ENCODE assay signal across 1 cellular context in genomic region chr5:126369083-126369482, GRCh38.
TF ChIP-seq lines count a peak whose summit lies in the region.

No MANE protein-coding gene starts in this region.

TF ChIP-seq in GM12878, 131 proteins besides CTCF, POLR2A, EP300 and RAD21:
- TF ChIP-seq ZNF24 (IDR thresholded peaks at IDR 0.05) (peak; percentile 91), YY1 (IDR thresholded peaks at IDR 0.05; ENCODE audit: low read depth, low read length) (no peak)
